Comparison of ENCODE assay signal across 26 cellular contexts in the genomic region with DNA sequence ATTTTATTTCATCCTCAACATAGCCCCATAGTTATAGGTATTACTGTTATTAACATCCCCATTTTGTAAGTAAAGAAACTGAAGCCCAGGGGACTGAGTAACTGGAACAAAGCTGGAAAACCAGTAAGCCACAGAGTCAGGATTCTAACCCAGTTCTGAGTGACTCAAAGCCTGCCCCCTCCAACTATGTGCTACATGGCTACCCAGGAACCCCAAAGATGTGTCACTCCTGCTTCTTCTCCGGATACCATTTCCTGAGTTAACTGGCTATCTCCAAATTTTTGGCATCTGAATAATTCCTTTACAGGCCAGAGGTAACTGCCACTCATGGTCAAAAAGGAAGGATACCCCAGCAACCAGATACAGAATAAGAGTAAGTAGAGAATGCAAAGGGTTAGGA. TPM values are rescaled to one million over a fixed set of nuclear protein-coding genes. Genes with fewer than 3 reads are reported as not detected.
DNase-seq lines count a peak whose midpoint lies in the region; ATAC-seq, FAIRE-seq and TF ChIP-seq lines count a peak whose summit lies in the region.
"Had no signal": no experiment of that assay in that cellular context is flagged by ENCODE, and none has a peak within 500 bp of the region (broad histone marks: within the 10 kb centered on the region; RNA-seq: fewer than 3 reads in every experiment).

No MANE protein-coding gene starts in this region.

- peaks cover 15% of the 10 kb centered on the region for H3K4me1 ChIP-seq in smooth muscle cell (ENCODE audit: low read depth)
- no peaks in the 10 kb centered on the region for H3K4me1 ChIP-seq in right lobe of liver
- H3K4me1 ChIP-seq: gastrocnemius medialis had no signal

- H3K36me3 ChIP-seq in bronchial epithelial cell (ENCODE audit: control insufficient read depth, insufficient read depth, low read length) (no peaks in the 10 kb centered on the region), smooth muscle cell (ENCODE audit: low read depth) (no peaks in the 10 kb centered on the region), right lobe of liver (no peaks in the 10 kb centered on the region)
- H3K36me3 ChIP-seq: gastrocnemius medialis had no signal

- 39% methylated on average over 1 of the region's 1 CpG for WGBS in smooth muscle cell (ENCODE audit: low lambda C conversion rate)
- 75% methylated on average over 1 of the region's 1 CpG for WGBS in right lobe of liver (ENCODE audit: insufficient coverage, low coverage, low lambda C conversion rate, missing lambda C conversion rate)

- peaks cover 12% of the 10 kb centered on the region for H3K79me2 ChIP-seq in smooth muscle cell (ENCODE audit: low read depth)

- H3K9me3 ChIP-seq in smooth muscle cell (replicated peaks; ENCODE audit: low read depth): no peaks in the 10 kb centered on the region
- no peaks in the 10 kb centered on the region for H3K9me3 ChIP-seq in right lobe of liver
- H3K9me3 ChIP-seq: gastrocnemius medialis had no signal

- H3K27ac ChIP-seq in smooth muscle cell (ENCODE audit: low read depth): peak overlapping the region; percentile 17
- H3K27ac ChIP-seq in right lobe of liver: no peak overlapping the region
- H3K27ac ChIP-seq: gastrocnemius medialis, hepatocyte, RWPE1 had no signal

- peaks cover 3% of the 10 kb centered on the region for H3F3A ChIP-seq in smooth muscle cell (ENCODE audit: low read depth)

- H2AFZ ChIP-seq in smooth muscle cell (ENCODE audit: low read depth): no peak overlapping the region
- H2AFZ ChIP-seq: hepatocyte had no signal

- peaks cover 41% of the 10 kb centered on the region for H4K20me1 ChIP-seq in smooth muscle cell (ENCODE audit: low read depth)

- no peak overlapping the region for H3K4me3 ChIP-seq in bronchial epithelial cell (ENCODE audit: low read depth, low read length)
- no peak overlapping the region for H3K4me3 ChIP-seq in smooth muscle cell
- no peak overlapping the region for H3K4me3 ChIP-seq in right lobe of liver
- H3K4me3 ChIP-seq: gastrocnemius medialis, hepatocyte had no signal

- H3K4me2 ChIP-seq in smooth muscle cell: no peak overlapping the region
- H3K4me2 ChIP-seq: hepatocyte had no signal

- H3K27me3 ChIP-seq in bronchial epithelial cell (ENCODE audit: control insufficient read depth, insufficient read depth, low read length): no peaks in the 10 kb centered on the region
- H3K27me3 ChIP-seq in smooth muscle cell (ENCODE audit: low read depth): no peaks in the 10 kb centered on the region
- H3K27me3 ChIP-seq in right lobe of liver: no peaks in the 10 kb centered on the region
- H3K27me3 ChIP-seq: gastrocnemius medialis, hepatocyte had no signal

- no peak for TF ChIP-seq POLR2A in right lobe of liver (IDR thresholded peaks at IDR 0.05)

- DNase-seq in ELR (ENCODE audit: low read depth) (peak; percentile 61), NCI-H226 (peak; percentile 33), bronchial epithelial cell (ENCODE audit: low read depth) (peak; percentile 24), smooth muscle cell (lab: John Stamatoyannopoulos, UW; ENCODE audit: unreplicated experiment) (no peak), right lobe of liver (no peak)
- DNase-seq: activated CD4-positive, alpha-beta T cell treated with anti-CD3 and anti-CD28 coated beads for 1 hour; activated CD8-positive, alpha-beta T cell treated with anti-CD3 and anti-CD28 coated beads for 36 hours; AML-193; caudate nucleus; CD4-positive, alpha-beta memory T cell; gastrocnemius medialis; mesenchymal stem cell; NCI-H1092 treated with DMSO at 0.1 percent for 48 hours; NCI-H187; NCI-H345; NCI-H748 treated with DMSO at 0.1 percent for 48 hours; stimulated activated naive CD4-positive, alpha-beta T cell treated with Interleukin-2 at 50 U/mL for 16 hours had no signal

- no peak overlapping the region for H3K9ac ChIP-seq in smooth muscle cell (ENCODE audit: low read depth)

- intact Hi-C loops in right lobe of liver (cut with DNase I): no loop called here

- FAIRE-seq in bronchial epithelial cell (lab: Jason Lieb, UNC): no peak

- ATAC-seq in HG03097 (IDR thresholded peaks at IDR 0.05; ENCODE audit: low FRiP score, unreplicated experiment) (no peak), right lobe of liver (no peak), GM18858 (IDR thresholded peaks at IDR 0.05; ENCODE audit: unreplicated experiment) (no peak)
- ATAC-seq: activated CD8-positive, alpha-beta T cell treated with anti-CD3 and anti-CD28 coated beads for 36 hours; activated T-helper 17 cell treated with anti-CD3 and anti-CD28 coated beads, Interleukin-2, amount 50 U/mL, for 72 hours; esophagus mucosa; gastrocnemius medialis; HCT116; left lobe of liver; sciatic nerve had no signal

- TF ChIP-seq CTCF in bronchial epithelial cell (IDR thresholded peaks at IDR 0.05; ENCODE audit: insufficient read depth, low read length, severe bottlenecking) (no peak), smooth muscle cell (IDR thresholded peaks at IDR 0.05; ENCODE audit: borderline replicate concordance, insufficient read depth, poor library complexity, severe bottlenecking) (no peak), right lobe of liver (IDR thresholded peaks at IDR 0.05) (no peak)

RNA-seq across cellular contexts. Expression of a gene that starts 43.6 kb away (rescaled TPM):
- 3.2 and 6.1 TPM in 2 replicates for total RNA-seq in bronchial epithelial cell
- total RNA-seq in smooth muscle cell: 30.6 and 38.2 TPM in 2 replicates
- polyA plus RNA-seq in smooth muscle cell: 31.6 and 31.7 TPM in 2 replicates
- total RNA-seq in right lobe of liver: under 1 TPM in 4 of 6 experiments, not detected in 2; 0.04 to 0.58 (median 0.14) TPM
- total RNA-seq: activated CD8-positive, alpha-beta T cell treated with anti-CD3 and anti-CD28 coated beads for 36 hours had no signal

Comparison
In these comparisons a context has a peak if more than half of its experiments do, and no peak if none do; other contexts are left out.
1. DNase-seq: peak in ELR (single experiment), NCI-H226 (single experiment) and bronchial epithelial cell (single experiment); none in smooth muscle cell (single experiment) and right lobe of liver (0 of 3).